ENCODE assay signal across 10 cellular contexts in genomic region chr22:30823015-30823370, GRCh38.
DNase-seq lines count a peak whose midpoint lies in the region; ATAC-seq and TF ChIP-seq lines count a peak whose summit lies in the region.
"Had no signal": no experiment of that assay in that cellular context is flagged by ENCODE, and none has a peak within 500 bp of the region (broad histone marks: within the 10 kb centered on the region; RNA-seq: fewer than 3 reads in every experiment).

No MANE protein-coding gene starts in this region.

- ATAC-seq in natural killer cell: no peak
- ATAC-seq in natural killer cell treated with Interleukin-12 subunit alpha and Interleukin-12 subunit beta and Interleukin-15 and Interleukin-18, amount 100 ng/mL, for 72 hours: no peak
- peak; percentile 43 for ATAC-seq in left lobe of liver
- no peak for ATAC-seq in HG03432 (IDR thresholded peaks at IDR 0.05; ENCODE audit: unreplicated experiment)

- no peak for TF ChIP-seq CTCF in natural killer cell (IDR thresholded peaks at IDR 0.05)
- TF ChIP-seq CTCF in brain (conservative IDR thresholded peaks at IDR 0.05): no peak

- H3K4me3 Mint-ChIP-seq in natural killer cell: peak overlapping the region; percentile 50
- H3K4me3 Mint-ChIP-seq in natural killer cell treated with Interleukin-12 subunit alpha and Interleukin-12 subunit beta and Interleukin-15 and Interleukin-18, amount 100 ng/mL, for 72 hours: no peak overlapping the region
- H3K4me3 Mint-ChIP-seq in brain: peak overlapping the region; percentile 65 to 77 (median 71)
- H3K4me3 Mint-ChIP-seq: activated naive CD8-positive, alpha-beta T cell treated with anti-CD3 and anti-CD28 coated beads, Interleukin-2, amount 10 ng/mL, durations not matched to agents 7 days and 5 days had no signal

- intact Hi-C loops in natural killer cell (cut with micrococcal nuclease): no loop called here

- H3K4me1 Mint-ChIP-seq in natural killer cell: no peaks in the 10 kb centered on the region
- H3K4me1 Mint-ChIP-seq in natural killer cell treated with Interleukin-12 subunit alpha and Interleukin-12 subunit beta and Interleukin-15 and Interleukin-18, amount 100 ng/mL, for 72 hours (ENCODE audit: low read depth in 2 of 2): no peaks in the 10 kb centered on the region
- H3K4me1 Mint-ChIP-seq in brain: peaks cover 20% of the 10 kb centered on the region

- H3K9me3 Mint-ChIP-seq in natural killer cell (no peaks in the 10 kb centered on the region), brain (no peaks in the 10 kb centered on the region)
- H3K9me3 Mint-ChIP-seq in natural killer cell treated with Interleukin-12 subunit alpha and Interleukin-12 subunit beta and Interleukin-15 and Interleukin-18, amount 100 ng/mL, for 72 hours: no peaks in the 10 kb centered on the region
- H3K9me3 Mint-ChIP-seq: activated naive CD8-positive, alpha-beta T cell treated with anti-CD3 and anti-CD28 coated beads, Interleukin-2, amount 10 ng/mL, durations not matched to agents 7 days and 5 days had no signal

- H3K27ac Mint-ChIP-seq in natural killer cell: no peak overlapping the region
- H3K27ac Mint-ChIP-seq in natural killer cell treated with Interleukin-12 subunit alpha and Interleukin-12 subunit beta and Interleukin-15 and Interleukin-18, amount 100 ng/mL, for 72 hours: no peak overlapping the region
- peak overlapping the region in 1 of 5 experiments; percentile 29 for H3K27ac Mint-ChIP-seq in brain
- H3K27ac Mint-ChIP-seq: activated naive CD8-positive, alpha-beta T cell treated with anti-CD3 and anti-CD28 coated beads, Interleukin-2, amount 10 ng/mL, durations not matched to agents 7 days and 5 days had no signal

- H3K36me3 Mint-ChIP-seq in natural killer cell (no peaks in the 10 kb centered on the region), brain (no peaks in the 10 kb centered on the region)
- H3K36me3 Mint-ChIP-seq in natural killer cell treated with Interleukin-12 subunit alpha and Interleukin-12 subunit beta and Interleukin-15 and Interleukin-18, amount 100 ng/mL, for 72 hours: no peaks in the 10 kb centered on the region
- H3K36me3 Mint-ChIP-seq: activated naive CD8-positive, alpha-beta T cell treated with anti-CD3 and anti-CD28 coated beads, Interleukin-2, amount 10 ng/mL, durations not matched to agents 7 days and 5 days had no signal

- H3K27me3 Mint-ChIP-seq in natural killer cell (ENCODE audit: low read depth in 2 of 2) (peaks cover 39 to 45% of the 10 kb centered on the region in 2 donors), brain (peaks cover 57% of the 10 kb centered on the region)
- H3K27me3 Mint-ChIP-seq in natural killer cell treated with Interleukin-12 subunit alpha and Interleukin-12 subunit beta and Interleukin-15 and Interleukin-18, amount 100 ng/mL, for 72 hours: peaks cover 33 to 35% of the 10 kb centered on the region in 2 donors

- DNase-seq in natural killer cell (no peak), left lobe of liver (ENCODE audit: low spot score) (peak; percentile 39), NOMO-1 treated with dmso at 0.1 percent for 144 hours (lab: John Stamatoyannopoulos, UW; ENCODE audit: unreplicated experiment) (no peak), SIG-M5 (lab: John Stamatoyannopoulos, UW) (no peak), NCI-H774 (lab: John Stamatoyannopoulos, UW) (no peak)
- DNase-seq in natural killer cell treated with Interleukin-12 subunit alpha and Interleukin-12 subunit beta and Interleukin-15 and Interleukin-18, amount 100 ng/mL, for 72 hours (ENCODE audit: low spot score): no peak
- DNase-seq: T-helper 9 cell had no signal
